Comparison of ENCODE assay signal across 8 cellular contexts in the genomic region with DNA sequence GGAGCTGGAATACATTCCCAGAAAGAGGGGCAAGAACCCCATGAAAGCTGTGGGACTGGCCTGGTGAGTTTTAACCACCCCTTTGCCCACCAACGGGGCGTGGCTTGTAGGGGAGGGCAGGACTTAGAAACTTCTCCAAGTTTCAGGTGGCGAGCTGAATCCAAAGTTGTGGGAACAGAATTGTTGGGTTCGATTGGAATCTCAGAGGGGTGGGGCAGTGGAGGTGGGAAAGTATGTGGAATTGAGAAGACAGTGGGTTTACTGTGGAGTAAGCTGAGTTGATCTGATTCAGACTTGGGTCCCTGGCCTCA. TPM values are rescaled to one million over a fixed set of nuclear protein-coding genes. Genes with fewer than 3 reads are reported as not detected.
DNase-seq lines count a peak whose midpoint lies in the region; ATAC-seq and TF ChIP-seq lines count a peak whose summit lies in the region.

No MANE protein-coding gene starts in this region.

- no peak for TF ChIP-seq CTCF in PC-3 (conservative IDR thresholded peaks at IDR 0.05; ENCODE audit: low read depth, low read length)
- TF ChIP-seq CTCF in epithelial cell of proximal tubule (conservative IDR thresholded peaks at IDR 0.05; ENCODE audit: low read depth, low read length): no peak
- TF ChIP-seq CTCF in parathyroid adenoma (IDR thresholded peaks at IDR 0.05): no peak
- TF ChIP-seq CTCF in GM20000 (IDR thresholded peaks at IDR 0.05; ENCODE audit: extremely low read depth, missing control alignments): no peak
- TF ChIP-seq CTCF in GM13976 (IDR thresholded peaks at IDR 0.05; ENCODE audit: borderline replicate concordance, control extremely low read depth, extremely low read depth, insufficient read depth, missing control alignments): no peak

- peaks cover 36% of the 10 kb centered on the region for H3K36me3 ChIP-seq in CD8-positive, alpha-beta memory T cell (ENCODE audit: insufficient read depth, low read length)
- H3K36me3 ChIP-seq in PC-3 (ENCODE audit: low read depth, low read length): peaks cover 29% of the 10 kb centered on the region; the same call in 1 of the 2 replicates
- no peaks in the 10 kb centered on the region for H3K36me3 ChIP-seq in parathyroid adenoma (ENCODE audit: control insufficient read depth, insufficient read depth, low read length)

- no peaks in the 10 kb centered on the region for H3K9me3 ChIP-seq in CD8-positive, alpha-beta memory T cell (ENCODE audit: low read length)
- H3K9me3 ChIP-seq in PC-3 (ENCODE audit: low read length): no peaks in the 10 kb centered on the region
- H3K9me3 ChIP-seq in parathyroid adenoma (ENCODE audit: control insufficient read depth, low read length): no peaks in the 10 kb centered on the region

- peaks cover 31% of the 10 kb centered on the region for H3K4me1 ChIP-seq in CD8-positive, alpha-beta memory T cell (ENCODE audit: insufficient read depth, low read length)
- H3K4me1 ChIP-seq in PC-3 (ENCODE audit: insufficient read depth, low read length) (peaks cover 19% of the 10 kb centered on the region), parathyroid adenoma (peaks cover 8% of the 10 kb centered on the region)

- no peaks in the 10 kb centered on the region for H3K9me3 Mint-ChIP-seq in CD8-positive, alpha-beta memory T cell

- DNase-seq in CD8-positive, alpha-beta memory T cell: no peak
- DNase-seq in PC-3 (peak; percentile 30), epithelial cell of proximal tubule (ENCODE audit: low read depth) (no peak), GM20000 (ENCODE audit: low spot score) (no peak), glomerular visceral epithelial cell (ENCODE audit: extremely low spot score) (no peak), NCI-H2171 (lab: John Stamatoyannopoulos, UW) (no peak), GM13976 (ENCODE audit: low spot score) (no peak)

- no peaks in the 10 kb centered on the region for H3K9me2 ChIP-seq in PC-3 (replicated peaks; ENCODE audit: low read length)

- BruUV-seq in PC-3 (replicated peaks; lab: Mats Ljungman, UMichigan): no TSS peak

- H2AFZ ChIP-seq in PC-3 (ENCODE audit: low read length) (peak overlapping the region; percentile 79; the same call in 1 of the 2 replicates), parathyroid adenoma (no peak overlapping the region)

- peak overlapping the region in 6 of 8 donors; percentile 7 to 94 (median 74) for H3K27ac Mint-ChIP-seq in CD8-positive, alpha-beta memory T cell

- peaks cover 0 to 69% (median 9%) of the 10 kb centered on the region in 3 donors for H3K36me3 Mint-ChIP-seq in CD8-positive, alpha-beta memory T cell

- peaks cover 39 to 59% (median 45%) of the 10 kb centered on the region in 3 donors for H3K4me1 Mint-ChIP-seq in CD8-positive, alpha-beta memory T cell

- peak overlapping the region; percentile 88 for H3K4me3 ChIP-seq in CD8-positive, alpha-beta memory T cell (ENCODE audit: low read length)
- H3K4me3 ChIP-seq in PC-3 (ENCODE audit: low read length) (peak overlapping the region; percentile 87), epithelial cell of proximal tubule (ENCODE audit: low read depth, low read length) (peak overlapping the region; percentile 88), parathyroid adenoma (ENCODE audit: low read depth, low read length) (peak overlapping the region; percentile 96)

- ATAC-seq in PC-3: no peak

- H3K4me3 Mint-ChIP-seq in CD8-positive, alpha-beta memory T cell: peak overlapping the region; percentile 85 to 95 (median 89)

- intact Hi-C loops in PC-3 (cut with micrococcal nuclease): loop anchor here (2.0 kb wide), 1 partner anchor 85 kb away; no protein-coding TSS in a partner anchor

- no peaks in the 10 kb centered on the region for H3K27me3 Mint-ChIP-seq in CD8-positive, alpha-beta memory T cell

- in situ Hi-C loops in GM13976 (cut with MboI; ENCODE audit: low sequenced_read_pairs, unreplicated experiment): no loop called here

- no peaks in the 10 kb centered on the region for H4K20me1 ChIP-seq in PC-3 (ENCODE audit: low read length)

- H3K4me2 ChIP-seq in PC-3 (ENCODE audit: low read length) (peak overlapping the region; percentile 97), parathyroid adenoma (ENCODE audit: low read length) (peak overlapping the region; percentile 79)

- H3K79me2 ChIP-seq in PC-3 (ENCODE audit: low read length) (peaks cover 39% of the 10 kb centered on the region), parathyroid adenoma (peaks cover 8% of the 10 kb centered on the region)

- H3F3A ChIP-seq in PC-3 (ENCODE audit: low read length, unreplicated experiment): no peaks in the 10 kb centered on the region

- H3K27ac ChIP-seq in CD8-positive, alpha-beta memory T cell (ENCODE audit: low read depth, low read length): no peak overlapping the region
- H3K27ac ChIP-seq in PC-3 (ENCODE audit: low read length) (0 out of 2 replicates have a peak overlapping the region, but pooled peaks have one; percentile 2), parathyroid adenoma (no peak overlapping the region)

- H3K27me3 ChIP-seq in CD8-positive, alpha-beta memory T cell (ENCODE audit: insufficient read depth, low read length, poor library complexity, severe bottlenecking): no peaks in the 10 kb centered on the region
- no peaks in the 10 kb centered on the region for H3K27me3 ChIP-seq in PC-3 (ENCODE audit: low read length)
- no peaks in the 10 kb centered on the region for H3K27me3 ChIP-seq in parathyroid adenoma (ENCODE audit: control insufficient read depth, insufficient read depth, low read length)

- CTCF ChIA-PET in CD8-positive, alpha-beta memory T cell (lab: Charles Lee): interaction anchor here (0.8 to 8.4 kb wide), 15 partner anchors 13 to 132 kb away, joined by 3 to 144 read pairs (median 9); a partner anchor contains a TSS
- CTCF ChIA-PET in PC-3 (lab: Charles Lee): no interaction called here

- POLR2A ChIA-PET in CD8-positive, alpha-beta memory T cell (lab: Charles Lee): interaction anchor here (0.8 to 4.8 kb wide), 3 partner anchors 13 to 19 kb away, joined by 4 to 41 read pairs (median 5); no protein-coding TSS in a partner anchor
- POLR2A ChIA-PET in PC-3 (lab: Charles Lee; ENCODE audit: unreplicated experiment): no interaction called here

- H3K9ac ChIP-seq in PC-3 (ENCODE audit: low read length) (peak overlapping the region; percentile 79), parathyroid adenoma (no peak overlapping the region)

RNA-seq across cellular contexts. Expression of a gene that starts 1.1 kb away (rescaled TPM):
- total RNA-seq in CD8-positive, alpha-beta memory T cell: 10 to 100 TPM; 26.8 to 31.6 TPM
- polyA plus RNA-seq in CD8-positive, alpha-beta memory T cell: 111 TPM
- total RNA-seq in PC-3 (2014; rRNA removed) (95.5 and 97.7 TPM in 2 replicates), epithelial cell of proximal tubule (53.3 and 55.3 TPM in 2 replicates)

RNA-seq across cellular contexts. Expression of a gene that starts 1.5 kb away (rescaled TPM):
- total RNA-seq in CD8-positive, alpha-beta memory T cell: 10 to 100 TPM; 94.8 to 95.2 TPM
- 86.1 TPM for polyA plus RNA-seq in CD8-positive, alpha-beta memory T cell
- total RNA-seq in PC-3 (2014; rRNA removed) (272 and 312 TPM in 2 replicates), epithelial cell of proximal tubule (119 and 173 TPM in 2 replicates)

RNA-seq across cellular contexts. Expression of a gene that starts 10.6 kb away (rescaled TPM):
- under 1 TPM; 0.51 to 0.72 TPM for total RNA-seq in CD8-positive, alpha-beta memory T cell
- not detected for polyA plus RNA-seq in CD8-positive, alpha-beta memory T cell
- total RNA-seq in PC-3 (2014; rRNA removed) (0.18 TPM in 1 of 2 replicates, not detected in the other), epithelial cell of proximal tubule (1.0 and 2.3 TPM in 2 replicates)

RNA-seq across cellular contexts. Expression of a gene that starts 20.9 kb away (rescaled TPM):
- total RNA-seq in CD8-positive, alpha-beta memory T cell: 10 to 100 TPM; 82.3 to 92.3 TPM
- 149 TPM for polyA plus RNA-seq in CD8-positive, alpha-beta memory T cell
- 42.8 and 45.0 TPM in 2 replicates for total RNA-seq in PC-3 (2014; rRNA removed)
- total RNA-seq in epithelial cell of proximal tubule: 109 and 165 TPM in 2 replicates

RNA-seq across cellular contexts. Expression of a gene that starts 54.5 kb away (rescaled TPM):
- total RNA-seq in CD8-positive, alpha-beta memory T cell: 100 to 1,000 TPM; 575 to 600 TPM
- polyA plus RNA-seq in CD8-positive, alpha-beta memory T cell: 970 TPM
- 210 and 213 TPM in 2 replicates for total RNA-seq in PC-3 (2014; rRNA removed)
- total RNA-seq in epithelial cell of proximal tubule: 458 and 717 TPM in 2 replicates
